Comparison of ENCODE assay signal across 28 cellular contexts in the genomic region with DNA sequence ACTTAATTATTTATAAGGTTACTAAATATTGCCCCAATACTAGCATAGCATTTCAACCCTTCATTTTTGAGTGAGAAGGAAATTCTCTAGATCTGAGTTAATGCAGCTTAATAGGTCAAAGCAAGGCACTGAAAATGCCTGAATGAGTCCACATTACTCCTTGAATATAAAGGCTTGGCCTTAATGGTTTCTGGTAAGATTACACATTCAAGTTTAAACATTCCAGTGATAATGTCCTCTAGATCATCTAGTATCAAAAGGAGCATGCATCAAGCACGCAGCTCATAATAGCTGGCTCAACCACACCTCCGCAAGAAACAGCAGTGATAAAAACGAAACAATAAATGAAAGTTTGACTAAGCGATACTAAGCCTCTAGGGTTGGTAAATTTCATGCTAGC.
"Had no signal": no experiment of that assay in that cellular context is flagged by ENCODE, and none has a peak within 500 bp of the region (broad histone marks: within the 10 kb centered on the region; RNA-seq: fewer than 3 reads in every experiment).

No MANE protein-coding gene starts in this region.

- ATAC-seq: activated CD4-positive, alpha-beta T cell treated with anti-CD3 and anti-CD28 coated beads for 36 hours; activated T-cell treated with anti-CD3 and anti-CD28 coated beads, Interleukin-2, amount 50 U/mL, for 4 hours; activated T-helper 17 cell treated with anti-CD3 and anti-CD28 coated beads, Interleukin-2, amount 50 U/mL, for 72 hours; esophagus mucosa; T-helper 17 cell had no signal

- H3K4me3 ChIP-seq: adrenal gland, ascending aorta, coronary artery, dorsolateral prefrontal cortex had no signal

- DNase-seq: activated CD4-positive, alpha-beta memory T cell treated with anti-CD3 and anti-CD28 coated beads, Interleukin-2, amount 10 ng/mL, durations not matched to agents 7 days and 5 days; activated CD4-positive, alpha-beta T cell treated with anti-CD3 and anti-CD28 coated beads for 36 hours; activated CD4-positive, alpha-beta T cell treated with anti-CD3 and anti-CD28 coated beads, Interleukin-2, amount 10 ng/mL, durations not matched to agents 7 days and 5 days; activated CD4-positive, alpha-beta T cell treated with anti-CD3 and anti-CD28 coated beads, Interleukin-2, amount 50 U/mL, for 4 hours; activated CD4-positive, CD25-positive, alpha-beta regulatory T cell; activated CD4-positive, CD25-positive, alpha-beta regulatory T cell treated with anti-CD3 and anti-CD28 coated beads, Interleukin-2, amount 50 U/mL, for 72 hours; activated CD8-positive, alpha-beta memory T cell treated with anti-CD3 and anti-CD28 coated beads, Interleukin-2, amount 50 U/mL, for 48 hours; activated effector memory CD4-positive, alpha-beta T cell treated with Interleukin-2 at 50 U/mL for 16 hours; activated gamma-delta T cell treated with Interleukin-2 at 50 U/mL for 16 hours; activated naive CD4-positive, alpha-beta T cell treated with anti-CD3 and anti-CD28 coated beads, Interleukin-2, amount 50 U/mL, for 16 hours; activated naive CD4-positive, alpha-beta T cell treated with Interleukin-2 at 50 U/mL for 16 hours; activated T-cell treated with anti-CD3 and anti-CD28 coated beads, Interleukin-2, amount 50 U/mL, for 4 hours; adrenal gland; brain microvascular endothelial cell; dorsolateral prefrontal cortex; effector memory CD4-positive, alpha-beta T cell; endodermal cell; foreskin fibroblast; head of caudate nucleus; T-helper 1 cell; T-helper 17 cell; T1000 had no signal

- FAIRE-seq: bronchial epithelial cell, frontal cortex had no signal
